In genomic region chr16:4316103-4316731, GRCh38 we compare ENCODE assay signal across 8 cellular contexts. TPM values are rescaled to one million over a fixed set of nuclear protein-coding genes. Genes with fewer than 3 reads are reported as not detected.
A peak's percentile ranks its signal among the peaks of the same experiment; 100 is the strongest.
DNase-seq lines count a peak whose midpoint lies in the region; ATAC-seq, FAIRE-seq and TF ChIP-seq lines count a peak whose summit lies in the region.

No MANE protein-coding gene starts in this region.

- H2AFZ ChIP-seq in SU-DHL-6 (ENCODE audit: low read depth, low read length, severe bottlenecking) (no peak overlapping the region), hepatocyte (no peak overlapping the region)

- TF ChIP-seq CTCF in SU-DHL-6 (IDR thresholded peaks at IDR 0.05; ENCODE audit: insufficient read depth, low read length, poor library complexity, severe bottlenecking) (no peak), hepatocyte (IDR thresholded peaks at IDR 0.05; ENCODE audit: poor library complexity) (no peak)

- H3K27me3 ChIP-seq in SU-DHL-6 (ENCODE audit: low read length), result no peaks in the 10 kb centered on the region
- no peaks in the 10 kb centered on the region for H3K27me3 ChIP-seq in hepatocyte

- no peaks in the 10 kb centered on the region for H3K9me3 Mint-ChIP-seq in stimulated activated memory B cell treated with anti-CD40 and anti-IgM and Interleukin-4, amounts not matched to agents 10 μg/mL and 1 μg/mL and 100 μg/mL, for 72 hours

- H3K9me3 ChIP-seq in SU-DHL-6 (ENCODE audit: insufficient read depth, low read length) (no peaks in the 10 kb centered on the region), hepatocyte (ENCODE audit: low read depth) (no peaks in the 10 kb centered on the region)

- H3K36me3 Mint-ChIP-seq in stimulated activated memory B cell treated with anti-CD40 and anti-IgM and Interleukin-4, amounts not matched to agents 10 μg/mL and 1 μg/mL and 100 μg/mL, for 72 hours, result no peaks in the 10 kb centered on the region

- H3K4me3 Mint-ChIP-seq in stimulated activated memory B cell treated with anti-CD40 and anti-IgM and Interleukin-4, amounts not matched to agents 10 μg/mL and 1 μg/mL and 100 μg/mL, for 72 hours, result peak overlapping the region; percentile 21

- H3K4me3 ChIP-seq in SU-DHL-6 (ENCODE audit: insufficient read depth, low read length, poor library complexity, severe bottlenecking) (no peak overlapping the region), hepatocyte (peak overlapping the region; percentile 86)

- no peak for ATAC-seq in stimulated activated memory B cell treated with anti-CD40 and anti-IgM and Interleukin-4, amounts not matched to agents 10 μg/mL and 1 μg/mL and 100 μg/mL, for 72 hours
- ATAC-seq in GM21390 (IDR thresholded peaks at IDR 0.05; ENCODE audit: unreplicated experiment) (no peak), HG02588 (IDR thresholded peaks at IDR 0.05; ENCODE audit: unreplicated experiment) (no peak)

- H3K9me2 ChIP-seq in SU-DHL-6 (replicated peaks; ENCODE audit: insufficient read depth, low read length) (no peaks in the 10 kb centered on the region), hepatocyte (replicated peaks; ENCODE audit: insufficient read depth) (no peaks in the 10 kb centered on the region)

- H3K27ac Mint-ChIP-seq in stimulated activated memory B cell treated with anti-CD40 and anti-IgM and Interleukin-4, amounts not matched to agents 10 μg/mL and 1 μg/mL and 100 μg/mL, for 72 hours, result no peak overlapping the region

- H3K9ac ChIP-seq in SU-DHL-6 (ENCODE audit: low read length), result peak overlapping the region; percentile 16; the same call in 1 of the 2 replicates

- FAIRE-seq in GM12892 (lab: Jason Lieb, UNC), result no peak

- H3K27ac ChIP-seq in SU-DHL-6 (ENCODE audit: low read depth, low read length) (no peak overlapping the region), hepatocyte (peak overlapping the region; percentile 98)

- no peaks in the 10 kb centered on the region for H3K79me2 ChIP-seq in SU-DHL-6 (ENCODE audit: insufficient read depth, low read length)
- peaks cover 53% of the 10 kb centered on the region for H3K79me2 ChIP-seq in hepatocyte

- H3K36me3 ChIP-seq in SU-DHL-6 (ENCODE audit: low read length) (no peaks in the 10 kb centered on the region), hepatocyte (replicated peaks; ENCODE audit: insufficient read depth, low read depth) (no peaks in the 10 kb centered on the region)

- peaks cover 43% of the 10 kb centered on the region for H3K27me3 Mint-ChIP-seq in stimulated activated memory B cell treated with anti-CD40 and anti-IgM and Interleukin-4, amounts not matched to agents 10 μg/mL and 1 μg/mL and 100 μg/mL, for 72 hours

- peak; percentile 62 for DNase-seq in NCI-H146 (lab: John Stamatoyannopoulos, UW)
- DNase-seq in NCI-H146 treated with DMSO at 0.1 percent for 48 hours (lab: John Stamatoyannopoulos, UW; ENCODE audit: unreplicated experiment), result no peak
- DNase-seq in hepatocyte (ENCODE audit: low spot score), result peak; percentile 69
- no peak for DNase-seq in GM12892 (ENCODE audit: insufficient read length)

- peaks cover 48% of the 10 kb centered on the region for H3K4me1 ChIP-seq in hepatocyte (ENCODE audit: insufficient read depth)

- peak overlapping the region; percentile 32 for H3K4me2 ChIP-seq in SU-DHL-6 (ENCODE audit: low read depth, low read length, poor library complexity, severe bottlenecking)
- peak overlapping the region; percentile 97 for H3K4me2 ChIP-seq in hepatocyte

- WGBS in hepatocyte (ENCODE audit: low lambda C conversion rate, missing lambda C conversion rate), result under 1% methylated on average over 15 of the region's 85 CpGs

- peaks cover 36% of the 10 kb centered on the region for H3K4me1 Mint-ChIP-seq in stimulated activated memory B cell treated with anti-CD40 and anti-IgM and Interleukin-4, amounts not matched to agents 10 μg/mL and 1 μg/mL and 100 μg/mL, for 72 hours

- H4K20me1 ChIP-seq in SU-DHL-6 (ENCODE audit: low read depth, low read length) (no peaks in the 10 kb centered on the region), hepatocyte (ENCODE audit: insufficient read depth, poor library complexity, severe bottlenecking) (peaks cover 43% of the 10 kb centered on the region)

- TF ChIP-seq POLR2A in GM12892 (IDR thresholded peaks at IDR 0.05; ENCODE audit: low read depth, low read length), result no peak

- H3F3A ChIP-seq in SU-DHL-6 (ENCODE audit: insufficient read depth), result no peaks in the 10 kb centered on the region

RNA-seq across cellular contexts. Expression of gene GLIS2, which starts 0.3 kb away (rescaled TPM):
- 3.6 TPM in 2 replicates for total RNA-seq in hepatocyte
- polyA plus RNA-seq in hepatocyte, result 11.3 and 12.2 TPM in 2 replicates
- polyA plus RNA-seq in GM12892 (2012; ENCODE audit: missing spikeins), result 0.42 TPM

RNA-seq across cellular contexts. Expression of gene PAM16, which starts 34.9 kb away (rescaled TPM):
- 33.0 and 35.0 TPM in 2 replicates for total RNA-seq in hepatocyte
- polyA plus RNA-seq in hepatocyte, result 57.7 and 70.4 TPM in 2 replicates
- polyA plus RNA-seq in GM12892 (2012; ENCODE audit: missing spikeins), result 27.7 TPM

RNA-seq across cellular contexts. Expression of gene TFAP4, which starts 43.4 kb away (rescaled TPM):
- 6.1 and 11.4 TPM in 2 replicates for total RNA-seq in hepatocyte
- 3.1 and 4.2 TPM in 2 replicates for polyA plus RNA-seq in hepatocyte
- polyA plus RNA-seq in GM12892 (2012; ENCODE audit: missing spikeins), result 12.6 TPM

RNA-seq across cellular contexts. Expression of gene VASN, which starts 55.4 kb away (rescaled TPM):
- total RNA-seq in hepatocyte, result 10.0 and 12.1 TPM in 2 replicates
- 55.9 and 64.2 TPM in 2 replicates for polyA plus RNA-seq in hepatocyte
- polyA plus RNA-seq in GM12892 (2012; ENCODE audit: missing spikeins), result not detected

Comparison
In these comparisons a context has a peak if more than half of its experiments do, and no peak if none do; other contexts are left out.
1. DNase-seq: peak in NCI-H146 (single experiment) and hepatocyte (single experiment); none in NCI-H146 treated with DMSO at 0.1 percent for 48 hours (single experiment) and GM12892 (single experiment).